31 cellular contexts compared by ENCODE assay signal in genomic region chr15:94596707-94597106, GRCh38.
"Had no signal": no experiment of that assay in that cellular context is flagged by ENCODE, and none has a peak within 500 bp of the region (broad histone marks: within the 10 kb centered on the region; RNA-seq: fewer than 3 reads in every experiment).

No MANE protein-coding gene starts in this region.

- H3K4me3 Mint-ChIP-seq: activated CD4-positive, alpha-beta memory T cell treated with anti-CD3 and anti-CD28 coated beads for 36 hours; activated CD4-positive, alpha-beta T cell treated with anti-CD3 and anti-CD28 coated beads for 36 hours; activated CD4-positive, alpha-beta T cell treated with anti-CD3 and anti-CD28 coated beads, Interleukin-2, amount 10 ng/mL, durations not matched to agents 24 days and 14 days; activated CD8-positive, alpha-beta memory T cell treated with anti-CD3 and anti-CD28 coated beads, Interleukin-2, amount 10 ng/mL, durations not matched to agents 7 days and 5 days; activated CD8-positive, alpha-beta T cell treated with anti-CD3 and anti-CD28 coated beads, Interleukin-2, amount 10 ng/mL, durations not matched to agents 7 days and 5 days; activated naive CD4-positive, alpha-beta T cell treated with anti-CD3 and anti-CD28 coated beads for 36 hours; activated naive CD4-positive, alpha-beta T cell treated with anti-CD3 and anti-CD28 coated beads, Interleukin-2, amount 50 U/mL, for 24 hours; activated naive CD8-positive, alpha-beta T cell treated with anti-CD3 and anti-CD28 coated beads for 36 hours; activated naive CD8-positive, alpha-beta T cell treated with anti-CD3 and anti-CD28 coated beads, Interleukin-2, amount 50 U/mL, for 24 hours; activated T-helper 1 cell treated with anti-CD3 and anti-CD28 coated beads, Interleukin-12 subunit alpha, Interleukin-12 subunit beta, Interleukin-2, Interleukin-4 antibody, amounts not matched to agents 30 ng/mL and 10 ng/mL and 1 ng/mL, durations not matched to agents 14 hours and 24 hours and 36 hours; effector memory CD8-positive, alpha-beta T cell; T-helper 2 cell treated with Interferon-gamma antibody and Interleukin-4, amounts not matched to agents 5 μg/mL and 100 μg/mL, for 36 hours had no signal

- H3K36me3 Mint-ChIP-seq: activated CD4-positive, alpha-beta memory T cell treated with anti-CD3 and anti-CD28 coated beads for 36 hours; activated CD8-positive, alpha-beta memory T cell treated with anti-CD3 and anti-CD28 coated beads, Interleukin-2, amount 10 ng/mL, durations not matched to agents 7 days and 5 days; activated naive CD4-positive, alpha-beta T cell treated with anti-CD3 and anti-CD28 coated beads, Interleukin-2, amount 50 U/mL, for 24 hours; activated naive CD8-positive, alpha-beta T cell treated with anti-CD3 and anti-CD28 coated beads for 36 hours had no signal

- H3K9me3 Mint-ChIP-seq: activated CD4-positive, alpha-beta memory T cell treated with anti-CD3 and anti-CD28 coated beads for 36 hours; activated naive CD4-positive, alpha-beta T cell treated with anti-CD3 and anti-CD28 coated beads for 36 hours; activated naive CD4-positive, alpha-beta T cell treated with anti-CD3 and anti-CD28 coated beads, Interleukin-2, amount 50 U/mL, for 24 hours; activated naive CD8-positive, alpha-beta T cell treated with anti-CD3 and anti-CD28 coated beads for 36 hours; activated T-helper 2 cell treated with anti-CD3 and anti-CD28 coated beads, Interferon-gamma antibody, Interleukin-2, Interleukin-4, amounts not matched to agents 10 μg/mL and 5 μg/mL and 100 μg/mL, durations not matched to agents 14 hours and 24 hours and 36 hours; effector memory CD8-positive, alpha-beta T cell; T-helper 2 cell treated with Interferon-gamma antibody and Interleukin-4, amounts not matched to agents 5 μg/mL and 100 μg/mL, for 36 hours had no signal

- H3K27ac Mint-ChIP-seq: activated CD4-positive, alpha-beta memory T cell treated with anti-CD3 and anti-CD28 coated beads for 36 hours; activated CD4-positive, alpha-beta T cell treated with anti-CD3 and anti-CD28 coated beads for 36 hours; activated CD4-positive, alpha-beta T cell treated with anti-CD3 and anti-CD28 coated beads, Interleukin-2, amount 10 ng/mL, durations not matched to agents 24 days and 14 days; activated CD8-positive, alpha-beta memory T cell treated with anti-CD3 and anti-CD28 coated beads, Interleukin-2, amount 10 ng/mL, durations not matched to agents 7 days and 5 days; activated CD8-positive, alpha-beta T cell treated with anti-CD3 and anti-CD28 coated beads, Interleukin-2, amount 10 ng/mL, durations not matched to agents 7 days and 5 days; activated naive CD4-positive, alpha-beta T cell treated with anti-CD3 and anti-CD28 coated beads for 36 hours; activated naive CD4-positive, alpha-beta T cell treated with anti-CD3 and anti-CD28 coated beads, Interleukin-2, amount 50 U/mL, for 24 hours; activated naive CD8-positive, alpha-beta T cell treated with anti-CD3 and anti-CD28 coated beads for 36 hours; activated naive CD8-positive, alpha-beta T cell treated with anti-CD3 and anti-CD28 coated beads, Interleukin-2, amount 50 U/mL, for 24 hours; activated T-helper 1 cell treated with anti-CD3 and anti-CD28 coated beads, Interleukin-12 subunit alpha, Interleukin-12 subunit beta, Interleukin-2, Interleukin-4 antibody, amounts not matched to agents 30 ng/mL and 10 ng/mL and 1 ng/mL, durations not matched to agents 14 hours and 24 hours and 36 hours; activated T-helper 2 cell treated with anti-CD3 and anti-CD28 coated beads, Interferon-gamma antibody, Interleukin-2, Interleukin-4, amounts not matched to agents 10 μg/mL and 5 μg/mL and 100 μg/mL, durations not matched to agents 14 hours and 24 hours and 36 hours; effector memory CD8-positive, alpha-beta T cell; T-helper 2 cell treated with Interferon-gamma antibody and Interleukin-4, amounts not matched to agents 5 μg/mL and 100 μg/mL, for 36 hours had no signal

- H3K4me1 Mint-ChIP-seq: activated CD4-positive, alpha-beta T cell treated with anti-CD3 and anti-CD28 coated beads for 36 hours; activated CD4-positive, alpha-beta T cell treated with anti-CD3 and anti-CD28 coated beads, Interleukin-2, amount 10 ng/mL, durations not matched to agents 24 days and 14 days; activated CD8-positive, alpha-beta memory T cell treated with anti-CD3 and anti-CD28 coated beads, Interleukin-2, amount 10 ng/mL, durations not matched to agents 7 days and 5 days; activated naive CD4-positive, alpha-beta T cell treated with anti-CD3 and anti-CD28 coated beads, Interleukin-2, amount 50 U/mL, for 24 hours; activated naive CD8-positive, alpha-beta T cell treated with anti-CD3 and anti-CD28 coated beads for 36 hours; activated naive CD8-positive, alpha-beta T cell treated with anti-CD3 and anti-CD28 coated beads, Interleukin-2, amount 50 U/mL, for 24 hours had no signal

- ATAC-seq: activated CD4-positive, alpha-beta T cell treated with anti-CD3 and anti-CD28 coated beads for 36 hours; activated CD8-positive, alpha-beta memory T cell treated with anti-CD3 and anti-CD28 coated beads, Interleukin-2, amount 10 ng/mL, durations not matched to agents 7 days and 5 days; activated CD8-positive, alpha-beta T cell treated with anti-CD3 and anti-CD28 coated beads, Interleukin-2, amount 10 ng/mL, durations not matched to agents 7 days and 5 days; activated naive CD8-positive, alpha-beta T cell treated with anti-CD3 and anti-CD28 coated beads, Interleukin-2, amount 50 U/mL, for 24 hours; body of pancreas; effector memory CD8-positive, alpha-beta T cell had no signal

- DNase-seq: activated CD4-positive, alpha-beta memory T cell treated with anti-CD3 and anti-CD28 coated beads for 36 hours; activated CD4-positive, alpha-beta T cell treated with anti-CD3 and anti-CD28 coated beads for 36 hours; activated CD4-positive, alpha-beta T cell treated with anti-CD3 and anti-CD28 coated beads, Interleukin-2, amount 10 ng/mL, durations not matched to agents 24 days and 14 days; activated CD4-positive, CD25-positive, alpha-beta regulatory T cell; activated CD4-positive, CD25-positive, alpha-beta regulatory T cell treated with anti-CD3 and anti-CD28 coated beads, Interleukin-2, amount 50 U/mL, for 72 hours; activated CD8-positive, alpha-beta memory T cell treated with anti-CD3 and anti-CD28 coated beads, Interleukin-2, amount 10 ng/mL, durations not matched to agents 7 days and 5 days; activated CD8-positive, alpha-beta memory T cell treated with anti-CD3 and anti-CD28 coated beads, Interleukin-2, amount 50 U/mL, for 4 hours; activated CD8-positive, alpha-beta T cell treated with anti-CD3 and anti-CD28 coated beads, Interleukin-2, amount 10 ng/mL, durations not matched to agents 7 days and 5 days; activated effector memory CD4-positive, alpha-beta T cell treated with anti-CD3 and anti-CD28 coated beads, Interleukin-2, amount 50 U/mL, for 16 hours; activated naive CD4-positive, alpha-beta T cell treated with anti-CD3 and anti-CD28 coated beads for 36 hours; activated naive CD8-positive, alpha-beta T cell treated with anti-CD3 and anti-CD28 coated beads for 36 hours; activated naive CD8-positive, alpha-beta T cell treated with anti-CD3 and anti-CD28 coated beads, Interleukin-2, amount 50 U/mL, for 24 hours; activated T-cell treated with anti-CD3 and anti-CD28 coated beads, Interleukin-2, amount 50 U/mL, for 1 hour; activated T-cell treated with anti-CD3 and anti-CD28 coated beads, Interleukin-2, amount 50 U/mL, for 48 hours; adrenal gland; amygdala; aorta; body of pancreas; caudate nucleus; cortex of kidney; dermis blood vessel endothelial cell; effector CD4-positive, alpha-beta T cell; effector memory CD8-positive, alpha-beta T cell; esophagus squamous epithelium; head of caudate nucleus; hippocampal formation; T1000 had no signal
